In genomic region chr2:152566728-152567069, GRCh38 we compare ENCODE assay signal across 10 cellular contexts.
DNase-seq lines count a peak whose midpoint lies in the region; ATAC-seq and TF ChIP-seq lines count a peak whose summit lies in the region.
"Had no signal": no experiment of that assay in that cellular context is flagged by ENCODE, and none has a peak within 500 bp of the region (broad histone marks: within the 10 kb centered on the region; RNA-seq: fewer than 3 reads in every experiment).

No MANE protein-coding gene starts in this region.

- peak overlapping the region; percentile 78 for H3K4me2 ChIP-seq in BLaER1

- peak overlapping the region; percentile 41; the same call in 1 of the 2 replicates for H3K4me3 ChIP-seq in BLaER1
- no peak overlapping the region for H3K4me3 ChIP-seq in brain microvascular endothelial cell (ENCODE audit: low read depth, low read length)

- peaks cover 45% of the 10 kb centered on the region for H3K36me3 ChIP-seq in BLaER1
- no peaks in the 10 kb centered on the region for H3K36me3 ChIP-seq in brain microvascular endothelial cell (replicated peaks)

- H3K27ac ChIP-seq in BLaER1 (peak overlapping the region; percentile 81), brain microvascular endothelial cell (no peak overlapping the region)

- H3K9me3 ChIP-seq in BLaER1: no peaks in the 10 kb centered on the region

- in situ Hi-C loops in brain microvascular endothelial cell (cut with HindIII; ENCODE audit: low pct_ligation_motif_present, low sequenced_read_pairs): no loop called here

- peaks cover 28% of the 10 kb centered on the region for H4K20me1 ChIP-seq in BLaER1

- H3K9ac ChIP-seq in BLaER1: peak overlapping the region; percentile 46

- peak; percentile 80 for DNase-seq in brain microvascular endothelial cell
- no peak for DNase-seq in GOT3 (lab: John Stamatoyannopoulos, UW)
- no peak for DNase-seq in NCI-H187 treated with DMSO at 0.1 percent for 48 hours (lab: John Stamatoyannopoulos, UW)
- no peak for DNase-seq in NK-92 (lab: John Stamatoyannopoulos, UW; ENCODE audit: unreplicated experiment)
- DNase-seq in NCI-H1436 (lab: John Stamatoyannopoulos, UW): no peak
- DNase-seq: activated CD4-positive, CD25-positive, alpha-beta regulatory T cell; endodermal cell had no signal

- no peaks in the 10 kb centered on the region for H3K27me3 ChIP-seq in BLaER1
- H3K27me3 ChIP-seq in brain microvascular endothelial cell (replicated peaks): no peaks in the 10 kb centered on the region

- no peak for TF ChIP-seq CTCF in brain microvascular endothelial cell (IDR thresholded peaks at IDR 0.05; ENCODE audit: low read depth, low read length, missing control alignments)

- H3K4me1 ChIP-seq in BLaER1: peaks cover 96% of the 10 kb centered on the region

- ATAC-seq in GM21447 (IDR thresholded peaks at IDR 0.05; ENCODE audit: unreplicated experiment): peak; percentile 56
- ATAC-seq in HG03342 (IDR thresholded peaks at IDR 0.05; ENCODE audit: unreplicated experiment): peak; percentile 32
